In genomic region chr2:117359266-117359970, GRCh38 we compare ENCODE assay signal across 1 cellular context.
TF ChIP-seq lines count a peak whose summit lies in the region.

No MANE protein-coding gene starts in this region.

TF ChIP-seq in SK-N-SH treated with all-trans-retinoic acid at 6 μM for 48 hours, 23 proteins besides CTCF, POLR2A, EP300 and RAD21 (continued from another document):
- TF ChIP-seq ZNF8 (CRISPR knock-in tag; IDR thresholded peaks at IDR 0.05) (no peak), ARNTL (CRISPR knock-in tag; IDR thresholded peaks at IDR 0.05; ENCODE audit: borderline replicate concordance, low read depth) (no peak)
